Comparison of ENCODE assay signal across 17 cellular contexts in genomic region chr1:9013824-9014223, GRCh38. TPM values are rescaled to one million over a fixed set of nuclear protein-coding genes. Genes with fewer than 3 reads are reported as not detected.
DNase-seq lines count a peak whose midpoint lies in the region; ATAC-seq and TF ChIP-seq lines count a peak whose summit lies in the region.
"Had no signal": no experiment of that assay in that cellular context is flagged by ENCODE, and none has a peak within 500 bp of the region (broad histone marks: within the 10 kb centered on the region; RNA-seq: fewer than 3 reads in every experiment).

No MANE protein-coding gene starts in this region.

- in situ Hi-C loops in KBM-7 (cut with MboI; ENCODE audit: low pct_unique_long_range_greater_than_20kb, low sequenced_read_pairs), result no loop called here

- peak overlapping the region in 6 of 11 experiments; percentile 9 to 87 (median 70); a peak in 4 of 22 replicates for H3K4me2 ChIP-seq in BLaER1 treated with 17β-estradiol and CSF1 and Interleukin-3, amounts not matched to agents 10 nM and 100 nM
- no peak overlapping the region for H3K4me2 ChIP-seq in neural progenitor cell

- no peak for ATAC-seq in HG02885 (IDR thresholded peaks at IDR 0.05; ENCODE audit: poor library complexity, unreplicated experiment)
- no peak for ATAC-seq in HG02981 (IDR thresholded peaks at IDR 0.05; ENCODE audit: unreplicated experiment)

- no peak overlapping the region for H3K27ac ChIP-seq in BLaER1 treated with 17β-estradiol and CSF1 and Interleukin-3, amounts not matched to agents 10 nM and 100 nM
- no peak overlapping the region for H3K27ac ChIP-seq in neural progenitor cell
- H3K27ac ChIP-seq: GM23248 had no signal

- H3K4me1 Mint-ChIP-seq in neural progenitor cell, result peaks cover 9% of the 10 kb centered on the region

- no peak overlapping the region for H3K4me3 ChIP-seq in BLaER1 treated with 17β-estradiol and CSF1 and Interleukin-3, amounts not matched to agents 10 nM and 100 nM
- no peak overlapping the region for H3K4me3 ChIP-seq in neural progenitor cell
- H3K4me3 ChIP-seq: GM23248 had no signal

- H3K9me3 Mint-ChIP-seq in neural progenitor cell, result no peaks in the 10 kb centered on the region

- peaks cover 13% of the 10 kb centered on the region for H3K27me3 Mint-ChIP-seq in neural progenitor cell (ENCODE audit: insufficient read depth, low read depth)

- peaks cover 0 to 10% (median 0%) of the 10 kb centered on the region in 11 experiments; a peak in 3 of 22 replicates for H3K27me3 ChIP-seq in BLaER1 treated with 17β-estradiol and CSF1 and Interleukin-3, amounts not matched to agents 10 nM and 100 nM
- H3K27me3 ChIP-seq in neural progenitor cell, result no peaks in the 10 kb centered on the region

- H4K20me1 ChIP-seq in BLaER1 treated with 17β-estradiol and CSF1 and Interleukin-3, amounts not matched to agents 10 nM and 100 nM, result no peaks in the 10 kb centered on the region
- no peaks in the 10 kb centered on the region for H4K20me1 ChIP-seq in neural progenitor cell (ENCODE audit: low read depth)

- DNase-seq in LHCN-M2 (ENCODE audit: low read depth) (peak; percentile 3), astrocyte of the hippocampus (ENCODE audit: low read depth, low spot score) (peak; percentile 11), neural progenitor cell (ENCODE audit: low spot score) (no peak), KBM-7 (no peak), activated T-cell treated with anti-CD3 and anti-CD28 coated beads for 4 hours (no peak)
- DNase-seq: GF-D8, GM23248, HCEC 1CT, NCI-H1417 treated with DMSO at 0.1 percent for 48 hours, NCI-H1930, SHP77 treated with DMSO at 0.1 percent for 48 hours, T-helper 1 cell had no signal

- H3K27ac Mint-ChIP-seq in neural progenitor cell, result peak overlapping the region; percentile 64
- H3K27ac Mint-ChIP-seq: CD14-positive monocyte had no signal

- H2AFZ ChIP-seq in neural progenitor cell (replicated peaks), result no peak overlapping the region
- H2AFZ ChIP-seq: GM23248 had no signal

- TF ChIP-seq CTCF in neural progenitor cell (IDR thresholded peaks at IDR 0.05), result no peak

- peaks cover 34 to 91% (median 74%) of the 10 kb centered on the region in 10 experiments for H3K4me1 ChIP-seq in BLaER1 treated with 17β-estradiol and CSF1 and Interleukin-3, amounts not matched to agents 10 nM and 100 nM
- no peaks in the 10 kb centered on the region for H3K4me1 ChIP-seq in neural progenitor cell

- H3K4me3 Mint-ChIP-seq in neural progenitor cell, result no peak overlapping the region
- H3K4me3 Mint-ChIP-seq: CD14-positive monocyte had no signal

- H3K79me2 ChIP-seq in neural progenitor cell (ENCODE audit: low read depth), result no peaks in the 10 kb centered on the region

- H3F3A ChIP-seq in neural progenitor cell (ENCODE audit: low read depth), result no peaks in the 10 kb centered on the region

- H3K9ac ChIP-seq in BLaER1 treated with 17β-estradiol and CSF1 and Interleukin-3, amounts not matched to agents 10 nM and 100 nM, result no peak overlapping the region
- H3K9ac ChIP-seq in neural progenitor cell, result no peak overlapping the region
- H3K9ac ChIP-seq: GM23248 had no signal

- no peaks in the 10 kb centered on the region for H3K36me3 ChIP-seq in BLaER1 treated with 17β-estradiol and CSF1 and Interleukin-3, amounts not matched to agents 10 nM and 100 nM
- no peaks in the 10 kb centered on the region for H3K36me3 ChIP-seq in neural progenitor cell

- no peaks in the 10 kb centered on the region for H3K9me3 ChIP-seq in BLaER1 treated with 17β-estradiol and CSF1 and Interleukin-3, amounts not matched to agents 10 nM and 100 nM (replicated peaks in 1 of 11)
- H3K9me3 ChIP-seq in neural progenitor cell (ENCODE audit: low read depth), result no peaks in the 10 kb centered on the region

- H3K36me3 Mint-ChIP-seq in neural progenitor cell, result no peaks in the 10 kb centered on the region
- H3K36me3 Mint-ChIP-seq: CD14-positive monocyte had no signal

RNA-seq across cellular contexts. Expression of gene SLC2A7, which starts 12.4 kb away (rescaled TPM):
- total RNA-seq in LHCN-M2 (2014; rRNA removed) (not detected in 2 replicates), neural progenitor cell (ENCODE audit: low replicate concordance) (not detected in 2 replicates)
- polyA plus RNA-seq in LHCN-M2 (2012), result not detected
- total RNA-seq: GM23248, NCI-H460 had no signal
- polyA plus RNA-seq: CD14-positive monocyte, GM23248 had no signal

RNA-seq across cellular contexts. Expression of gene SLC2A5, which starts 55.6 kb away (rescaled TPM):
- 0.57 TPM in 1 of 2 replicates, not detected in the other for total RNA-seq in LHCN-M2 (2014; rRNA removed)
- polyA plus RNA-seq in LHCN-M2 (2012), result 0.28 TPM
- not detected in 2 replicates for total RNA-seq in neural progenitor cell (ENCODE audit: low replicate concordance)
- total RNA-seq: NCI-H460 had no signal

Comparison
In these comparisons a context has a peak if more than half of its experiments do, and no peak if none do; other contexts are left out.
1. DNase-seq: peak in LHCN-M2 (single experiment) and astrocyte of the hippocampus (single experiment); none in neural progenitor cell (single experiment), KBM-7 (single experiment) and activated T-cell treated with anti-CD3 and anti-CD28 coated beads for 4 hours (single experiment).